ENCODE assay signal across 13 cellular contexts in the genomic region with DNA sequence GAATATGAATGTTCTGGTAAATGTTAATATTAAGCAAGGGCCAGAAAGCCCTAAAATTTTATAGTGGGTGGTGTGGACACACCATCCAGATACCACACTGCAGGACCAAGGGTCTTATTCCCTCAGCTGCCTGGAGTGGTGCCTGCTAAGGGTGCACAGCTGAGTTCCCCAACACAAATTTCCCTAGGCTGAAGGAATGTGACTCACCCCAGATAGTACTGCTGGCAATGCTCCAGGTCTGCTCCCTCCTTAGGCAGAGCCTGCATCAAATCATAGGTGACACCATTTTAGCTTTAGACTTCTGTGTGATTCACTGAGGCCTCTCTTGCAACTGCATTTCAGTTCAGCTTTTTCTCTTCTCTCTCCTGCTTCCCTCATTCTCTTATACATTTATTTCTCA.
A peak's percentile ranks its signal among the peaks of the same experiment; 100 is the strongest.
DNase-seq lines count a peak whose midpoint lies in the region; ATAC-seq and TF ChIP-seq lines count a peak whose summit lies in the region.
"Had no signal": no experiment of that assay in that cellular context is flagged by ENCODE, and none has a peak within 500 bp of the region (broad histone marks: within the 10 kb centered on the region; RNA-seq: fewer than 3 reads in every experiment).

No MANE protein-coding gene starts in this region.

- H3K9me3 ChIP-seq in Peyer's patch (no peaks in the 10 kb centered on the region), psoas muscle (no peaks in the 10 kb centered on the region)
- H3K9me3 ChIP-seq in CD4-positive, alpha-beta T cell (ENCODE audit: control insufficient read depth, low read length) = no peaks in the 10 kb centered on the region

- no peaks in the 10 kb centered on the region for H3K27me3 Mint-ChIP-seq in CD4-positive, alpha-beta T cell
- H3K27me3 Mint-ChIP-seq: dendritic cell treated with granulocyte-macrophage colony-stimulating factor and Interleukin-4, amounts not matched to agents 40 ng/mL and 50 ng/mL, for 4 days had no signal

- no peak overlapping the region for H3K27ac Mint-ChIP-seq in CD4-positive, alpha-beta T cell
- H3K27ac Mint-ChIP-seq: dendritic cell treated with granulocyte-macrophage colony-stimulating factor and Interleukin-4, amounts not matched to agents 40 ng/mL and 50 ng/mL, for 4 days had no signal

- TF ChIP-seq POLR2A in Peyer's patch (IDR thresholded peaks at IDR 0.05) = no peak

- DNase-seq in EH (ENCODE audit: low read depth) (peak; percentile 71), LoVo (ENCODE audit: low spot score) (peak; percentile 33), astrocyte of the spinal cord (ENCODE audit: low read depth, low spot score) (peak; percentile 65), kidney tubule cell (ENCODE audit: low spot score) (peak; percentile 87), Peyer's patch (no peak), psoas muscle (no peak)
- no peak for DNase-seq in CD4-positive, alpha-beta T cell
- DNase-seq: activated CD4-positive, alpha-beta T cell treated with anti-CD3 and anti-CD28 coated beads, Interleukin-2, amount 50 U/mL, for 4 hours; MM.1S; stimulated activated CD4-positive, alpha-beta T cell treated with anti-CD3 and anti-CD28 coated beads, Interleukin-4, amount 100 ng/mL, for 1 hour had no signal

- peaks cover 3% of the 10 kb centered on the region for H3K9me3 Mint-ChIP-seq in CD4-positive, alpha-beta T cell

- in situ Hi-C loops in astrocyte of the spinal cord (cut with HindIII; ENCODE audit: low sequenced_read_pairs) = no loop called here

- no peak overlapping the region for H3K27ac ChIP-seq in Peyer's patch
- H3K27ac ChIP-seq in psoas muscle = no peak overlapping the region
- no peak overlapping the region for H3K27ac ChIP-seq in CD4-positive, alpha-beta T cell (ENCODE audit: low read depth, low read length)

- TF ChIP-seq CTCF in astrocyte of the spinal cord (IDR thresholded peaks at IDR 0.05; ENCODE audit: low read depth, low read length) (no peak), Peyer's patch (IDR thresholded peaks at IDR 0.05) (no peak), psoas muscle (IDR thresholded peaks at IDR 0.05) (no peak)
- no peak for TF ChIP-seq CTCF in CD4-positive, alpha-beta T cell (IDR thresholded peaks at IDR 0.05)

- no peak overlapping the region for H3K4me3 Mint-ChIP-seq in CD4-positive, alpha-beta T cell
- H3K4me3 Mint-ChIP-seq: dendritic cell treated with granulocyte-macrophage colony-stimulating factor and Interleukin-4, amounts not matched to agents 40 ng/mL and 50 ng/mL, for 4 days had no signal

- H3K27me3 ChIP-seq in Peyer's patch = no peaks in the 10 kb centered on the region
- no peaks in the 10 kb centered on the region for H3K27me3 ChIP-seq in psoas muscle (ENCODE audit: insufficient read depth in 3 of 3, low read length in 2 of 3)
- no peaks in the 10 kb centered on the region for H3K27me3 ChIP-seq in CD4-positive, alpha-beta T cell (ENCODE audit: control insufficient read depth, insufficient read depth, low read length)

- no peaks in the 10 kb centered on the region for H3K4me1 Mint-ChIP-seq in CD4-positive, alpha-beta T cell (ENCODE audit: low read depth)

- POLR2A ChIA-PET in CD4-positive, alpha-beta T cell (lab: Charles Lee) = no interaction called here

- H3K4me3 ChIP-seq in astrocyte of the spinal cord (ENCODE audit: low read depth, low read length) (no peak overlapping the region), Peyer's patch (no peak overlapping the region), psoas muscle (no peak overlapping the region)

- no peaks in the 10 kb centered on the region for H3K36me3 Mint-ChIP-seq in CD4-positive, alpha-beta T cell (ENCODE audit: low read depth)

- H3K36me3 ChIP-seq in Peyer's patch (no peaks in the 10 kb centered on the region), psoas muscle (ENCODE audit: insufficient read depth in 1 of 2, low read depth in 1 of 2) (no peaks in the 10 kb centered on the region)

- intact Hi-C loops in psoas muscle (cut with DNase I) = no loop called here
- intact Hi-C loops in CD4-positive, alpha-beta T cell (cut with DNase I, micrococcal nuclease) = no loop called here

- H3K4me1 ChIP-seq in Peyer's patch (no peaks in the 10 kb centered on the region), psoas muscle (no peaks in the 10 kb centered on the region)

- CTCF ChIA-PET in CD4-positive, alpha-beta T cell (lab: Charles Lee) = no interaction called here

- ATAC-seq in psoas muscle (no peak), HG03442 (IDR thresholded peaks at IDR 0.05; ENCODE audit: unreplicated experiment) (no peak)
- no peak for ATAC-seq in CD4-positive, alpha-beta T cell (ENCODE audit: poor library complexity)
- ATAC-seq: SK-N-SH treated with all-trans-retinoic acid at 6 μM for 48 hours had no signal

Comparison
In these comparisons a context has a peak if more than half of its experiments do, and no peak if none do; other contexts are left out.
1. DNase-seq: peak in EH (single experiment), LoVo (single experiment), astrocyte of the spinal cord (single experiment) and kidney tubule cell (single experiment); none in Peyer's patch (0 of 3), psoas muscle (0 of 2) and CD4-positive, alpha-beta T cell (0 of 10).